In genomic region chr3:5428607-5429516, GRCh38 we compare ENCODE assay signal across 9 cellular contexts.
A peak's percentile ranks its signal among the peaks of the same experiment; 100 is the strongest.
DNase-seq lines count a peak whose midpoint lies in the region; ATAC-seq lines count a peak whose summit lies in the region.
"Had no signal": no experiment of that assay in that cellular context is flagged by ENCODE, and none has a peak within 500 bp of the region (broad histone marks: within the 10 kb centered on the region; RNA-seq: fewer than 3 reads in every experiment).

No MANE protein-coding gene starts in this region.

- DNase-seq in kidney tubule cell (ENCODE audit: low spot score) (peak; percentile 11), mesenteric fat pad (ENCODE audit: low spot score) (no peak), pons (ENCODE audit: low spot score) (no peak), foreskin melanocyte (no peak), NCI-H2107 treated with DMSO at 0.1 percent for 48 hours (lab: John Stamatoyannopoulos, UW; ENCODE audit: unreplicated experiment) (no peak)
- DNase-seq: H9 had no signal

- ATAC-seq in GM18870 (IDR thresholded peaks at IDR 0.05; ENCODE audit: unreplicated experiment) = peak; percentile 94
- ATAC-seq in GM21576 (IDR thresholded peaks at IDR 0.05; ENCODE audit: unreplicated experiment) = peak; percentile 83
- peak; percentile 85 for ATAC-seq in HG03520 (IDR thresholded peaks at IDR 0.05; ENCODE audit: unreplicated experiment)
